Comparison of ENCODE assay signal across 24 cellular contexts in genomic region chr9:91282292-91282691, GRCh38.
DNase-seq lines count a peak whose midpoint lies in the region; ATAC-seq, FAIRE-seq and TF ChIP-seq lines count a peak whose summit lies in the region.
"Had no signal": no experiment of that assay in that cellular context is flagged by ENCODE, and none has a peak within 500 bp of the region (broad histone marks: within the 10 kb centered on the region; RNA-seq: fewer than 3 reads in every experiment).

No MANE protein-coding gene starts in this region.

- H3K27me3 ChIP-seq in astrocyte (ENCODE audit: insufficient read depth, low read length): no peaks in the 10 kb centered on the region
- no peaks in the 10 kb centered on the region for H3K27me3 ChIP-seq in foreskin keratinocyte
- H3K27me3 ChIP-seq in neural progenitor cell: no peaks in the 10 kb centered on the region
- H3K27me3 ChIP-seq in GM23338 (ENCODE audit: insufficient read depth): no peaks in the 10 kb centered on the region
- H3K27me3 ChIP-seq: ascending aorta, thyroid gland had no signal

- H3K9me3 Mint-ChIP-seq in astrocyte (ENCODE audit: unreplicated experiment): peaks cover 2% of the 10 kb centered on the region
- peaks cover 2% of the 10 kb centered on the region for H3K9me3 Mint-ChIP-seq in neural progenitor cell
- H3K9me3 Mint-ChIP-seq in GM23338: no peaks in the 10 kb centered on the region; the same call in 2 of the 3 replicates
- H3K9me3 Mint-ChIP-seq: activated naive CD4-positive, alpha-beta T cell treated with anti-CD3 and anti-CD28 coated beads, Interleukin-2, amount 50 U/mL, for 24 hours; central memory CD8-positive, alpha-beta T cell had no signal

- H3K4me1 ChIP-seq in astrocyte (ENCODE audit: insufficient read depth, low read length) (no peaks in the 10 kb centered on the region), foreskin keratinocyte (peaks cover 7% of the 10 kb centered on the region), neural progenitor cell (no peaks in the 10 kb centered on the region), GM23338 (ENCODE audit: insufficient read depth) (no peaks in the 10 kb centered on the region)
- H3K4me1 ChIP-seq: ascending aorta, thyroid gland had no signal

- H3K27ac ChIP-seq in astrocyte (ENCODE audit: low read depth, low read length): no peak overlapping the region
- H3K27ac ChIP-seq in foreskin keratinocyte: no peak overlapping the region
- H3K27ac ChIP-seq in neural progenitor cell: no peak overlapping the region
- no peak overlapping the region for H3K27ac ChIP-seq in GM23338 (ENCODE audit: low read depth)
- H3K27ac ChIP-seq: ascending aorta, thyroid gland, VCaP had no signal

- H2AFZ ChIP-seq in astrocyte (ENCODE audit: low read depth, low read length) (no peak overlapping the region), neural progenitor cell (replicated peaks) (no peak overlapping the region), GM23338 (no peak overlapping the region)

- no peaks in the 10 kb centered on the region for H3K9me2 ChIP-seq in GM23338 (ENCODE audit: insufficient read depth)

- H3K4me3 Mint-ChIP-seq in astrocyte (ENCODE audit: unreplicated experiment): no peak overlapping the region
- no peak overlapping the region for H3K4me3 Mint-ChIP-seq in neural progenitor cell
- H3K4me3 Mint-ChIP-seq in GM23338: no peak overlapping the region
- H3K4me3 Mint-ChIP-seq: activated CD4-positive, alpha-beta T cell treated with anti-CD3 and anti-CD28 coated beads, Interleukin-2, amount 10 ng/mL, durations not matched to agents 7 days and 5 days; activated naive CD4-positive, alpha-beta T cell treated with anti-CD3 and anti-CD28 coated beads, Interleukin-2, amount 50 U/mL, for 24 hours; central memory CD8-positive, alpha-beta T cell; naive thymus-derived CD8-positive, alpha-beta T cell; T-helper 2 cell treated with Interferon-gamma antibody and Interleukin-4, amounts not matched to agents 5 μg/mL and 100 μg/mL, for 36 hours had no signal

- peak overlapping the region; percentile 22 for H3K27ac Mint-ChIP-seq in astrocyte (ENCODE audit: unreplicated experiment)
- H3K27ac Mint-ChIP-seq in neural progenitor cell: no peak overlapping the region
- no peak overlapping the region; the same call in 1 of the 2 replicates for H3K27ac Mint-ChIP-seq in GM23338
- H3K27ac Mint-ChIP-seq: activated CD4-positive, alpha-beta T cell treated with anti-CD3 and anti-CD28 coated beads, Interleukin-2, amount 10 ng/mL, durations not matched to agents 7 days and 5 days; activated naive CD4-positive, alpha-beta T cell treated with anti-CD3 and anti-CD28 coated beads, Interleukin-2, amount 50 U/mL, for 24 hours; T-helper 2 cell treated with Interferon-gamma antibody and Interleukin-4, amounts not matched to agents 5 μg/mL and 100 μg/mL, for 36 hours had no signal

- H3K9me3 ChIP-seq in astrocyte (ENCODE audit: insufficient read depth, low read depth, low read length) (no peaks in the 10 kb centered on the region), neural progenitor cell (ENCODE audit: low read depth) (no peaks in the 10 kb centered on the region)
- H3K9me3 ChIP-seq: ascending aorta, thyroid gland had no signal

- H3K36me3 ChIP-seq in astrocyte (ENCODE audit: insufficient read depth, low read length) (no peaks in the 10 kb centered on the region), neural progenitor cell (no peaks in the 10 kb centered on the region), GM23338 (ENCODE audit: insufficient read depth) (no peaks in the 10 kb centered on the region)
- H3K36me3 ChIP-seq: ascending aorta, thyroid gland had no signal

- H3K4me2 ChIP-seq in astrocyte (ENCODE audit: low read length) (no peak overlapping the region), neural progenitor cell (no peak overlapping the region), GM23338 (no peak overlapping the region)

- DNase-seq in EH (ENCODE audit: low read depth) (peak; percentile 41), HPDE6-E6E7 (ENCODE audit: extremely low spot score) (peak; percentile 40), astrocyte (ENCODE audit: low read depth) (no peak), foreskin keratinocyte (peak in 1 of 2 donors; percentile 52), HUDEP-2 (lab: John Stamatoyannopoulos, UW; ENCODE audit: unreplicated experiment in 76 of 76) (no peak), neural progenitor cell (ENCODE audit: low spot score) (no peak), GM23338 (ENCODE audit: low spot score) (no peak)
- DNase-seq: activated CD4-positive, alpha-beta T cell treated with anti-CD3 and anti-CD28 coated beads, Interleukin-2, amount 10 ng/mL, durations not matched to agents 7 days and 5 days; foreskin melanocyte; midbrain; naive thymus-derived CD8-positive, alpha-beta T cell; NCI-H2081 treated with DMSO at 0.1 percent for 48 hours; NCI-H774; stimulated activated naive CD8-positive, alpha-beta T cell treated with anti-CD3 and anti-CD28 coated beads, Interleukin-15, Interleukin-2, amounts not matched to agents 100 U/mL and 50 U/mL, for 24 hours; thyroid gland had no signal

- no peak for FAIRE-seq in astrocyte (lab: Jason Lieb, UNC)
- FAIRE-seq: D721Med, endothelial cell of umbilical vein had no signal

- H3K27me3 Mint-ChIP-seq in astrocyte (ENCODE audit: low read depth, unreplicated experiment): no peaks in the 10 kb centered on the region
- no peaks in the 10 kb centered on the region for H3K27me3 Mint-ChIP-seq in neural progenitor cell (ENCODE audit: insufficient read depth, low read depth)
- H3K27me3 Mint-ChIP-seq in GM23338 (ENCODE audit: insufficient read depth, low read depth, poor library complexity): no peaks in the 10 kb centered on the region
- H3K27me3 Mint-ChIP-seq: activated CD4-positive, alpha-beta T cell treated with anti-CD3 and anti-CD28 coated beads, Interleukin-2, amount 10 ng/mL, durations not matched to agents 7 days and 5 days; activated naive CD4-positive, alpha-beta T cell treated with anti-CD3 and anti-CD28 coated beads, Interleukin-2, amount 50 U/mL, for 24 hours; central memory CD8-positive, alpha-beta T cell; naive thymus-derived CD8-positive, alpha-beta T cell had no signal

- H3K4me3 ChIP-seq in astrocyte (ENCODE audit: insufficient read depth, low read depth, low read length): no peak overlapping the region
- no peak overlapping the region for H3K4me3 ChIP-seq in neural progenitor cell
- H3K4me3 ChIP-seq in GM23338: no peak overlapping the region
- H3K4me3 ChIP-seq: ascending aorta, thyroid gland had no signal

- peaks cover 10% of the 10 kb centered on the region for H3K4me1 Mint-ChIP-seq in astrocyte (ENCODE audit: low read depth, unreplicated experiment)
- H3K4me1 Mint-ChIP-seq in neural progenitor cell: no peaks in the 10 kb centered on the region
- peaks cover 7% of the 10 kb centered on the region; the same call in 2 of the 3 replicates for H3K4me1 Mint-ChIP-seq in GM23338
- H3K4me1 Mint-ChIP-seq: activated naive CD4-positive, alpha-beta T cell treated with anti-CD3 and anti-CD28 coated beads, Interleukin-2, amount 50 U/mL, for 24 hours had no signal

- ATAC-seq in foreskin keratinocyte (peak; percentile 68), GM23338 (no peak), HG02798 (IDR thresholded peaks at IDR 0.05; ENCODE audit: poor library complexity, unreplicated experiment) (no peak)
- ATAC-seq: left lobe of liver; naive thymus-derived CD8-positive, alpha-beta T cell; stimulated activated naive CD8-positive, alpha-beta T cell treated with anti-CD3 and anti-CD28 coated beads, Interleukin-15, Interleukin-2, amounts not matched to agents 100 U/mL and 50 U/mL, for 24 hours had no signal

- H4K20me1 ChIP-seq in astrocyte (ENCODE audit: insufficient read depth, low read length) (no peaks in the 10 kb centered on the region), neural progenitor cell (ENCODE audit: low read depth) (no peaks in the 10 kb centered on the region), GM23338 (replicated peaks; ENCODE audit: insufficient read depth) (no peaks in the 10 kb centered on the region)

- peaks cover 5% of the 10 kb centered on the region for H3K36me3 Mint-ChIP-seq in astrocyte (ENCODE audit: low read depth, unreplicated experiment)
- peaks cover 2% of the 10 kb centered on the region for H3K36me3 Mint-ChIP-seq in neural progenitor cell
- peaks cover 8% of the 10 kb centered on the region; the same call in 1 of the 3 replicates for H3K36me3 Mint-ChIP-seq in GM23338 (ENCODE audit: low read depth)

- no peak overlapping the region for H3K9ac ChIP-seq in astrocyte (ENCODE audit: low read length)
- no peak overlapping the region for H3K9ac ChIP-seq in neural progenitor cell

- TF ChIP-seq CTCF in astrocyte (IDR thresholded peaks at IDR 0.05; ENCODE audit: insufficient read depth, low read depth, low read length): no peak
- TF ChIP-seq CTCF in foreskin keratinocyte (conservative IDR thresholded peaks at IDR 0.05): no peak
- TF ChIP-seq CTCF in neural progenitor cell (IDR thresholded peaks at IDR 0.05): no peak
- no peak for TF ChIP-seq CTCF in GM23338 (conservative IDR thresholded peaks at IDR 0.05; ENCODE audit: low read depth in 2 of 2)

- H3K79me2 ChIP-seq in astrocyte (ENCODE audit: insufficient read depth, low read length) (no peaks in the 10 kb centered on the region), neural progenitor cell (ENCODE audit: low read depth) (no peaks in the 10 kb centered on the region), GM23338 (replicated peaks; ENCODE audit: insufficient read depth) (no peaks in the 10 kb centered on the region)

- H3F3A ChIP-seq in neural progenitor cell (ENCODE audit: low read depth) (no peaks in the 10 kb centered on the region), GM23338 (replicated peaks; ENCODE audit: low read depth) (no peaks in the 10 kb centered on the region)

TF ChIP-seq in GM23338, 12 proteins besides CTCF, POLR2A, EP300 and RAD21 (continues in another document):
- TF ChIP-seq CREB1 (CRISPR knock-in tag; IDR thresholded peaks at IDR 0.05; ENCODE audit: low read depth): no peak
- TF ChIP-seq NANOG (IDR thresholded peaks at IDR 0.05; ENCODE audit: borderline replicate concordance): no peak
- no peak for TF ChIP-seq JUNB (IDR thresholded peaks at IDR 0.05; ENCODE audit: unreplicated experiment)
- TF ChIP-seq STAT1 (IDR thresholded peaks at IDR 0.05; ENCODE audit: unreplicated experiment): no peak
- no peak for TF ChIP-seq EZH2 (IDR thresholded peaks at IDR 0.05; ENCODE audit: low read depth, unreplicated experiment)

Comparison
In these comparisons a context has a peak if more than half of its experiments do, and no peak if none do; other contexts are left out.
1. DNase-seq: peak in EH (single experiment) and HPDE6-E6E7 (single experiment); none in astrocyte (single experiment), HUDEP-2 (0 of 76), neural progenitor cell (single experiment) and GM23338 (single experiment).